Comparison of ENCODE assay signal across 8 cellular contexts in genomic region chr2:172972005-172972619, GRCh38.
DNase-seq lines count a peak whose midpoint lies in the region; ATAC-seq and TF ChIP-seq lines count a peak whose summit lies in the region.

No MANE protein-coding gene starts in this region.

- H2BK5ac ChIP-seq in neuronal stem cell (ENCODE audit: low read length), result no peak overlapping the region

- H3K27ac ChIP-seq in KOPT-K1 (ENCODE audit: low read depth, low read length, poor library complexity, severe bottlenecking) (peak overlapping the region; percentile 80), esophagus muscularis mucosa (replicated peaks in 1 of 4) (no peak overlapping the region), neuronal stem cell (replicated peaks; ENCODE audit: low read length) (no peak overlapping the region)

- H4K8ac ChIP-seq in neuronal stem cell (ENCODE audit: low read depth, low read length), result no peak overlapping the region

- H3K27me3 Mint-ChIP-seq in activated B cell treated with CpG ODN at 0.5 μM for 24 hours, result peaks cover 13% of the 10 kb centered on the region

- intact Hi-C loops in activated B cell treated with CpG ODN at 0.5 μM for 24 hours (cut with micrococcal nuclease), result no loop called here
- intact Hi-C loops in esophagus muscularis mucosa (cut with DNase I), result no loop called here

- H3K9ac ChIP-seq in neuronal stem cell (ENCODE audit: low read depth, low read length, poor library complexity), result no peak overlapping the region

- H3K27me3 ChIP-seq in esophagus muscularis mucosa (no peaks in the 10 kb centered on the region), neuronal stem cell (ENCODE audit: control insufficient read depth in 3 of 3, insufficient read depth in 3 of 3, low read depth in 1 of 3, low read length in 3 of 3) (peaks cover 0 to 3% (median 0%) of the 10 kb centered on the region in 3 experiments)

- H3K4me3 Mint-ChIP-seq in activated B cell treated with CpG ODN at 0.5 μM for 24 hours, result no peak overlapping the region

- H4K91ac ChIP-seq in neuronal stem cell (ENCODE audit: low read depth, low read length, poor library complexity), result no peak overlapping the region

- no peak overlapping the region for H3K27ac Mint-ChIP-seq in activated B cell treated with CpG ODN at 0.5 μM for 24 hours

- CTCF ChIA-PET in activated B cell treated with CpG ODN at 0.5 μM for 24 hours (lab: Charles Lee), result interaction anchor here (0.6 kb wide), 1 partner anchor 220 kb away, joined by 3 read pairs; no protein-coding TSS in a partner anchor

- peaks cover 23 to 40% (median 28%) of the 10 kb centered on the region in 4 donors for H3K4me1 ChIP-seq in esophagus muscularis mucosa
- no peaks in the 10 kb centered on the region for H3K4me1 ChIP-seq in neuronal stem cell (ENCODE audit: control insufficient read depth in 2 of 2, insufficient read depth in 1 of 2, low read depth in 1 of 2, low read length in 2 of 2)

- POLR2A ChIA-PET in activated B cell treated with CpG ODN at 0.5 μM for 24 hours (lab: Charles Lee), result no interaction called here

- no peak overlapping the region for H3K4ac ChIP-seq in neuronal stem cell (ENCODE audit: low read length)

- WGBS in esophagus muscularis mucosa, result 66% methylated on average over 12 of the region's 12 CpGs
- WGBS in neuronal stem cell (ENCODE audit: extremely low coverage in 2 of 2, insufficient read length in 2 of 2, insufficient replicate concordance in 1 of 2), 2 donors, result no CpG with 5 or more reads among the region's 12 CpGs

- no peak overlapping the region for H3K23ac ChIP-seq in neuronal stem cell (ENCODE audit: low read depth, low read length, poor library complexity)

- H3K9me3 ChIP-seq in KOPT-K1 (ENCODE audit: insufficient read depth, low read length, poor library complexity, severe bottlenecking) (no peaks in the 10 kb centered on the region), esophagus muscularis mucosa (no peaks in the 10 kb centered on the region), neuronal stem cell (replicated peaks in 1 of 2; ENCODE audit: control insufficient read depth in 2 of 2, insufficient read depth in 1 of 2, low read depth in 1 of 2, low read length in 2 of 2) (no peaks in the 10 kb centered on the region)

- H3K36me3 Mint-ChIP-seq in activated B cell treated with CpG ODN at 0.5 μM for 24 hours (ENCODE audit: low read depth), result no peaks in the 10 kb centered on the region

- H2BK12ac ChIP-seq in neuronal stem cell (ENCODE audit: low read length), result no peak overlapping the region

- ATAC-seq in activated B cell treated with CpG ODN at 0.5 μM for 24 hours (ENCODE audit: low read depth) (no peak), GM21717 (IDR thresholded peaks at IDR 0.05; ENCODE audit: unreplicated experiment) (no peak), HG02571 (IDR thresholded peaks at IDR 0.05; ENCODE audit: unreplicated experiment) (no peak)

- no peak overlapping the region for H2AK5ac ChIP-seq in neuronal stem cell (ENCODE audit: low read depth, low read length)

- H3K36me3 ChIP-seq in KOPT-K1 (ENCODE audit: insufficient read depth, low read length), result no peaks in the 10 kb centered on the region
- peaks cover 0 to 6% (median 0%) of the 10 kb centered on the region in 4 donors for H3K36me3 ChIP-seq in esophagus muscularis mucosa
- no peaks in the 10 kb centered on the region for H3K36me3 ChIP-seq in neuronal stem cell (replicated peaks in 1 of 2; ENCODE audit: control insufficient read depth in 2 of 2, insufficient read depth in 2 of 2, low read length in 2 of 2)

- no peaks in the 10 kb centered on the region for H3K4me1 Mint-ChIP-seq in activated B cell treated with CpG ODN at 0.5 μM for 24 hours

- H3K18ac ChIP-seq in neuronal stem cell (ENCODE audit: low read length), result no peak overlapping the region

- H3K79me1 ChIP-seq in neuronal stem cell (ENCODE audit: low read depth, low read length), result no peaks in the 10 kb centered on the region

- no peak overlapping the region for H3K14ac ChIP-seq in neuronal stem cell (ENCODE audit: low read length)

- no peak overlapping the region for H3K4me3 ChIP-seq in esophagus muscularis mucosa
- H3K4me3 ChIP-seq in neuronal stem cell (ENCODE audit: low read length in 2 of 2), result no peak overlapping the region

- H2AFZ ChIP-seq in neuronal stem cell (ENCODE audit: low read length), result no peak overlapping the region

- TF ChIP-seq POLR2A in esophagus muscularis mucosa (IDR thresholded peaks at IDR 0.05; ENCODE audit: low read depth), result no peak

- H3K9me3 Mint-ChIP-seq in activated B cell treated with CpG ODN at 0.5 μM for 24 hours, result no peaks in the 10 kb centered on the region

- TF ChIP-seq CTCF in activated B cell treated with CpG ODN at 0.5 μM for 24 hours (IDR thresholded peaks at IDR 0.05), result peak; percentile 25
- TF ChIP-seq CTCF in esophagus muscularis mucosa (IDR thresholded peaks at IDR 0.05), result peak; percentile 49 to 68 (median 59)

- H3K4me2 ChIP-seq in neuronal stem cell (ENCODE audit: insufficient read depth, low read length, poor library complexity, severe bottlenecking), result no peak overlapping the region

- DNase-seq in activated effector memory CD4-positive, alpha-beta T cell treated with anti-CD3 and anti-CD28 coated beads, Interleukin-2, amount 50 U/mL, for 16 hours, result peak; percentile 72
- DNase-seq in activated effector memory CD4-positive, alpha-beta T cell treated with Interleukin-2 at 50 U/mL for 16 hours, result no peak
- no peak for DNase-seq in activated B cell treated with CpG ODN at 0.5 μM for 24 hours
- no peak for DNase-seq in esophagus muscularis mucosa (ENCODE audit: extremely low spot score)
- peak; percentile 36 for DNase-seq in neuronal stem cell (ENCODE audit: low spot score)

- H2BK15ac ChIP-seq in neuronal stem cell (ENCODE audit: low read length), result no peak overlapping the region

- no peak for TF ChIP-seq EP300 in esophagus muscularis mucosa (IDR thresholded peaks at IDR 0.05)

- H2BK120ac ChIP-seq in neuronal stem cell (ENCODE audit: low read depth, low read length), result no peak overlapping the region

Comparison
In these comparisons a context has a peak if more than half of its experiments do, and no peak if none do; other contexts are left out.
1. DNase-seq: peak in activated effector memory CD4-positive, alpha-beta T cell treated with anti-CD3 and anti-CD28 coated beads, Interleukin-2, amount 50 U/mL, for 16 hours (single experiment) and neuronal stem cell (single experiment); none in activated effector memory CD4-positive, alpha-beta T cell treated with Interleukin-2 at 50 U/mL for 16 hours (single experiment), activated B cell treated with CpG ODN at 0.5 μM for 24 hours (single experiment) and esophagus muscularis mucosa (single experiment).